Comparison of ENCODE assay signal across 2 cellular contexts in the genomic region with DNA sequence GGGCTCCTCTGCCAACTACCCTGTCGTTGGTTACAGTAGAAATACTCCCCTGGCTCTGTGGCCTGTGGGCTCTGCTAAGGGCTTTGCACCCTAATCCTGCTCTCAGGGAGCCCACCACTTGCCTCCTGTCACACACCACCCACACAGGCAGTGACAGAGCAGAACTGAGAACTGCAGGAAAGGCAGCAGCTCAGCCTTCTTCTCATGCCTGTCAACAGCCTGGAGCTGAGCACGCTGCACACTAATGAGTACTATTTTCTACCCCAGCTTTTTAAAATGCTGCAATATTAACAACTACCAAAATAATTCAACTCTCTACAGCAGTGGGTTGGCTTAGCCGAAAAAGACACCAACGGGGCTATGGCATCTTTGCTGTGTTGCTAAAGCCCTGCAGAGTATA.
TF ChIP-seq lines count a peak whose summit lies in the region.

No MANE protein-coding gene starts in this region.

TF ChIP-seq in SK-N-SH treated with all-trans-retinoic acid at 6 μM for 48 hours, 23 proteins besides CTCF, POLR2A, EP300 and RAD21 (continued from another document):
- TF ChIP-seq ZFP30 (CRISPR knock-in tag; IDR thresholded peaks at IDR 0.05) (no peak), BACH2 (CRISPR knock-in tag; IDR thresholded peaks at IDR 0.05; ENCODE audit: borderline replicate concordance) (no peak), ZNF565 (CRISPR knock-in tag; conservative IDR thresholded peaks at IDR 0.05; ENCODE audit: low read depth) (no peak), GLIS3 (CRISPR knock-in tag; IDR thresholded peaks at IDR 0.05) (no peak), ZNF70 (CRISPR knock-in tag; IDR thresholded peaks at IDR 0.05) (no peak), PPARA (CRISPR knock-in tag; IDR thresholded peaks at IDR 0.05; ENCODE audit: borderline replicate concordance) (no peak)
- TF ChIP-seq, protein P1, sequence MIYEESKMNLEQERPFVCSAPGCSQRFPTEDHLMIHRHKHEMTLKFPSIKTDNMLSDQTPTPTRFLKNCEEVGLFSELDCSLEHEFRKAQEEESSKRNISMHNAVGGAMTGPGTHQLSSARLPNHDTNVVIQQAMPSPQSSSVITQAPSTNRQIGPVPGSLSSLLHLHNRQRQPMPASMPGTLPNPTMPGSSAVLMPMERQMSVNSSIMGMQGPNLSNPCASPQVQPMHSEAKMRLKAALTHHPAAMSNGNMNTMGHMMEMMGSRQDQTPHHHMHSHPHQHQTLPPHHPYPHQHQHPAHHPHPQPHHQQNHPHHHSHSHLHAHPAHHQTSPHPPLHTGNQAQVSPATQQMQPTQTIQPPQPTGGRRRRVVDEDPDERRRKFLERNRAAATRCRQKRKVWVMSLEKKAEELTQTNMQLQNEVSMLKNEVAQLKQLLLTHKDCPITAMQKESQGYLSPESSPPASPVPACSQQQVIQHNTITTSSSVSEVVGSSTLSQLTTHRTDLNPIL (CRISPR knock-in tag; IDR thresholded peaks at IDR 0.05; ENCODE audit: low read depth), result no peak
- TF ChIP-seq, protein P2, sequence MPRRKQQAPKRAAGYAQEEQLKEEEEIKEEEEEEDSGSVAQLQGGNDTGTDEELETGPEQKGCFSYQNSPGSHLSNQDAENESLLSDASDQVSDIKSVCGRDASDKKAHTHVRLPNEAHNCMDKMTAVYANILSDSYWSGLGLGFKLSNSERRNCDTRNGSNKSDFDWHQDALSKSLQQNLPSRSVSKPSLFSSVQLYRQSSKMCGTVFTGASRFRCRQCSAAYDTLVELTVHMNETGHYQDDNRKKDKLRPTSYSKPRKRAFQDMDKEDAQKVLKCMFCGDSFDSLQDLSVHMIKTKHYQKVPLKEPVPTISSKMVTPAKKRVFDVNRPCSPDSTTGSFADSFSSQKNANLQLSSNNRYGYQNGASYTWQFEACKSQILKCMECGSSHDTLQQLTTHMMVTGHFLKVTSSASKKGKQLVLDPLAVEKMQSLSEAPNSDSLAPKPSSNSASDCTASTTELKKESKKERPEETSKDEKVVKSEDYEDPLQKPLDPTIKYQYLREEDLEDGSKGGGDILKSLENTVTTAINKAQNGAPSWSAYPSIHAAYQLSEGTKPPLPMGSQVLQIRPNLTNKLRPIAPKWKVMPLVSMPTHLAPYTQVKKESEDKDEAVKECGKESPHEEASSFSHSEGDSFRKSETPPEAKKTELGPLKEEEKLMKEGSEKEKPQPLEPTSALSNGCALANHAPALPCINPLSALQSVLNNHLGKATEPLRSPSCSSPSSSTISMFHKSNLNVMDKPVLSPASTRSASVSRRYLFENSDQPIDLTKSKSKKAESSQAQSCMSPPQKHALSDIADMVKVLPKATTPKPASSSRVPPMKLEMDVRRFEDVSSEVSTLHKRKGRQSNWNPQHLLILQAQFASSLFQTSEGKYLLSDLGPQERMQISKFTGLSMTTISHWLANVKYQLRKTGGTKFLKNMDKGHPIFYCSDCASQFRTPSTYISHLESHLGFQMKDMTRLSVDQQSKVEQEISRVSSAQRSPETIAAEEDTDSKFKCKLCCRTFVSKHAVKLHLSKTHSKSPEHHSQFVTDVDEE (CRISPR knock-in tag; IDR thresholded peaks at IDR 0.05), result no peak

TF ChIP-seq in SK-N-SH, 30 proteins besides CTCF, POLR2A, EP300 and RAD21 (continued from another document):
- TF ChIP-seq, protein P3, sequence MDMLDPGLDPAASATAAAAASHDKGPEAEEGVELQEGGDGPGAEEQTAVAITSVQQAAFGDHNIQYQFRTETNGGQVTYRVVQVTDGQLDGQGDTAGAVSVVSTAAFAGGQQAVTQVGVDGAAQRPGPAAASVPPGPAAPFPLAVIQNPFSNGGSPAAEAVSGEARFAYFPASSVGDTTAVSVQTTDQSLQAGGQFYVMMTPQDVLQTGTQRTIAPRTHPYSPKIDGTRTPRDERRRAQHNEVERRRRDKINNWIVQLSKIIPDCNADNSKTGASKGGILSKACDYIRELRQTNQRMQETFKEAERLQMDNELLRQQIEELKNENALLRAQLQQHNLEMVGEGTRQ (IDR thresholded peaks at IDR 0.05; ENCODE audit: borderline replicate concordance, low read depth, low read length), result no peak
- TF ChIP-seq RXRA (IDR thresholded peaks at IDR 0.05; ENCODE audit: borderline replicate concordance, low read depth) (no peak), FOSL2 (IDR thresholded peaks at IDR 0.05; ENCODE audit: borderline replicate concordance, low read depth) (no peak), TEAD4 (IDR thresholded peaks at IDR 0.05; ENCODE audit: borderline replicate concordance, insufficient read depth) (no peak), SIN3A (IDR thresholded peaks at IDR 0.05; ENCODE audit: borderline replicate concordance, low read depth, low read length) (no peak), ELF1 (IDR thresholded peaks at IDR 0.05) (no peak), GATA2 (CRISPR knock-in tag; IDR thresholded peaks at IDR 0.05) (no peak)
- TF ChIP-seq, protein P4, sequence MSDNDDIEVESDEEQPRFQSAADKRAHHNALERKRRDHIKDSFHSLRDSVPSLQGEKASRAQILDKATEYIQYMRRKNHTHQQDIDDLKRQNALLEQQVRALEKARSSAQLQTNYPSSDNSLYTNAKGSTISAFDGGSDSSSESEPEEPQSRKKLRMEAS (IDR thresholded peaks at IDR 0.05; ENCODE audit: low read depth), result no peak
